9 cellular contexts compared by ENCODE assay signal in genomic region chr18:45686892-45687611, GRCh38. TPM values are rescaled to one million over a fixed set of nuclear protein-coding genes. Genes with fewer than 3 reads are reported as not detected.
DNase-seq lines count a peak whose midpoint lies in the region; ATAC-seq and TF ChIP-seq lines count a peak whose summit lies in the region.
"Had no signal": no experiment of that assay in that cellular context is flagged by ENCODE, and none has a peak within 500 bp of the region (broad histone marks: within the 10 kb centered on the region; RNA-seq: fewer than 3 reads in every experiment).

No MANE protein-coding gene starts in this region.

- H3K79me2 ChIP-seq in Loucy (ENCODE audit: insufficient read depth, low read length), result peaks cover 14% of the 10 kb centered on the region; the same call in 1 of the 2 replicates
- H3K79me2 ChIP-seq in osteoblast (ENCODE audit: insufficient read depth, low read length), result no peaks in the 10 kb centered on the region

- H2AFZ ChIP-seq in Loucy (ENCODE audit: low read length) (no peak overlapping the region), osteoblast (ENCODE audit: low read length) (no peak overlapping the region)

- no peak overlapping the region for H3K27ac ChIP-seq in lung (ENCODE audit: low read depth in 1 of 2, low read length in 1 of 2)
- H3K27ac ChIP-seq in osteoblast (ENCODE audit: low read depth, low read length), result no peak overlapping the region

- peaks cover 4% of the 10 kb centered on the region for H3K27me3 Mint-ChIP-seq in activated CD8-positive, alpha-beta memory T cell treated with anti-CD3 and anti-CD28 coated beads, Interleukin-2, amount 10 ng/mL, durations not matched to agents 7 days and 5 days

- H3K4me2 ChIP-seq in Loucy (ENCODE audit: low read depth, low read length, poor library complexity, severe bottlenecking), result peak overlapping the region; percentile 94
- no peak overlapping the region for H3K4me2 ChIP-seq in osteoblast (ENCODE audit: insufficient read depth, low read length)

- peaks cover 78% of the 10 kb centered on the region for H3K4me1 Mint-ChIP-seq in activated CD8-positive, alpha-beta memory T cell treated with anti-CD3 and anti-CD28 coated beads, Interleukin-2, amount 10 ng/mL, durations not matched to agents 7 days and 5 days

- H3K36me3 ChIP-seq in Loucy (ENCODE audit: insufficient read depth, low read length) (no peaks in the 10 kb centered on the region), lung (ENCODE audit: control insufficient read depth in 2 of 2, insufficient read depth in 2 of 2, low read length in 2 of 2) (no peaks in the 10 kb centered on the region), osteoblast (ENCODE audit: insufficient read depth, low read length) (no peaks in the 10 kb centered on the region)

- WGBS in lung, 2 donors, result 22 to 61% methylated on average over 7 of the region's 7 CpGs

- H3K9ac ChIP-seq in Loucy (ENCODE audit: low read depth, low read length, poor library complexity, severe bottlenecking), result peak overlapping the region; percentile 94

- CTCF ChIA-PET in activated CD8-positive, alpha-beta memory T cell treated with anti-CD3 and anti-CD28 coated beads, Interleukin-2, amount 10 ng/mL, durations not matched to agents 7 days and 5 days (lab: Charles Lee), result interaction anchor here (0.7 to 8.1 kb wide), 12 partner anchors 9 to 387 kb away, joined by 3 to 234 read pairs (median 6); no protein-coding TSS in a partner anchor

- no peaks in the 10 kb centered on the region for H3K9me3 ChIP-seq in Loucy (ENCODE audit: insufficient read depth, low read depth, low read length)
- no peaks in the 10 kb centered on the region for H3K9me3 ChIP-seq in lung (ENCODE audit: control insufficient read depth in 2 of 2, insufficient read depth in 1 of 2, low read length in 1 of 2)
- H3K9me3 ChIP-seq in osteoblast (ENCODE audit: low read depth, low read length), result no peaks in the 10 kb centered on the region

- TF ChIP-seq POLR2A in GM18505 (IDR thresholded peaks at IDR 0.05; ENCODE audit: borderline replicate concordance, extremely low read depth, insufficient read depth, insufficient read length), result peak; percentile 42

- TF ChIP-seq CTCF in Loucy (conservative IDR thresholded peaks at IDR 0.05; ENCODE audit: low read length) (no peak), lung (IDR thresholded peaks at IDR 0.05; ENCODE audit: control extremely low read depth, extremely low read depth) (no peak), osteoblast (IDR thresholded peaks at IDR 0.05; ENCODE audit: extremely low read depth, low read depth, low read length) (no peak)

- H3K4me1 ChIP-seq in Loucy (ENCODE audit: insufficient read depth, low read length, poor library complexity, severe bottlenecking) (peaks cover 76% of the 10 kb centered on the region), lung (ENCODE audit: control insufficient read depth in 2 of 2, insufficient read depth in 2 of 2, low read length in 2 of 2) (peaks cover 0 to 4% of the 10 kb centered on the region in 2 donors), osteoblast (ENCODE audit: insufficient read depth, low read length) (peaks cover 34% of the 10 kb centered on the region)

- peak overlapping the region; percentile 72 for H3K4me3 ChIP-seq in Loucy (ENCODE audit: low read length, poor library complexity, severe bottlenecking)
- H3K4me3 ChIP-seq in lung, result no peak overlapping the region
- no peak overlapping the region for H3K4me3 ChIP-seq in osteoblast (ENCODE audit: insufficient read depth, low read length)

- peaks cover 6% of the 10 kb centered on the region for H3K36me3 Mint-ChIP-seq in activated CD8-positive, alpha-beta memory T cell treated with anti-CD3 and anti-CD28 coated beads, Interleukin-2, amount 10 ng/mL, durations not matched to agents 7 days and 5 days

- peak overlapping the region; percentile 81 for H3K4me3 Mint-ChIP-seq in activated CD8-positive, alpha-beta memory T cell treated with anti-CD3 and anti-CD28 coated beads, Interleukin-2, amount 10 ng/mL, durations not matched to agents 7 days and 5 days

- no peaks in the 10 kb centered on the region for H3K9me2 ChIP-seq in Loucy (replicated peaks; ENCODE audit: low read depth, low read length)

- H3K9me3 Mint-ChIP-seq in activated CD8-positive, alpha-beta memory T cell treated with anti-CD3 and anti-CD28 coated beads, Interleukin-2, amount 10 ng/mL, durations not matched to agents 7 days and 5 days (ENCODE audit: low read depth), result no peaks in the 10 kb centered on the region

- H3K27ac Mint-ChIP-seq in activated CD8-positive, alpha-beta memory T cell treated with anti-CD3 and anti-CD28 coated beads, Interleukin-2, amount 10 ng/mL, durations not matched to agents 7 days and 5 days, result peak overlapping the region; percentile 99

- H4K20me1 ChIP-seq in Loucy (ENCODE audit: insufficient read depth, low read length, poor library complexity, severe bottlenecking) (no peaks in the 10 kb centered on the region), osteoblast (ENCODE audit: insufficient read depth, low read length) (no peaks in the 10 kb centered on the region)

- peak; percentile 87 for ATAC-seq in GM18505 (IDR thresholded peaks at IDR 0.05; ENCODE audit: unreplicated experiment)
- ATAC-seq in GM21786 (IDR thresholded peaks at IDR 0.05; ENCODE audit: unreplicated experiment), result peak; percentile 81
- peak; percentile 80 for ATAC-seq in activated CD8-positive, alpha-beta memory T cell treated with anti-CD3 and anti-CD28 coated beads, Interleukin-2, amount 10 ng/mL, durations not matched to agents 7 days and 5 days
- ATAC-seq in lung (ENCODE audit: insufficient read depth, low FRiP score), result peak; percentile 20

- DNase-seq in activated CD8-positive, alpha-beta memory T cell treated with anti-CD3 and anti-CD28 coated beads, Interleukin-2, amount 10 ng/mL, durations not matched to agents 7 days and 5 days, result peak; percentile 91
- peak; percentile 41 for DNase-seq in lung (ENCODE audit: low spot score)
- DNase-seq in COLO829 (ENCODE audit: low spot score), result no peak
- no peak for DNase-seq in osteoblast (ENCODE audit: insufficient read length, low spot score, missing footprints)
- no peak for DNase-seq in NCI-H446 treated with DMSO at 0.1 percent for 48 hours (lab: John Stamatoyannopoulos, UW)

- peaks cover 9% of the 10 kb centered on the region for H3F3A ChIP-seq in Loucy (ENCODE audit: low read depth)

- H3K27me3 ChIP-seq in Loucy (ENCODE audit: insufficient read depth, low read length, poor library complexity, severe bottlenecking), result no peaks in the 10 kb centered on the region
- no peaks in the 10 kb centered on the region for H3K27me3 ChIP-seq in lung (ENCODE audit: control insufficient read depth, insufficient read depth)
- H3K27me3 ChIP-seq in osteoblast (ENCODE audit: insufficient read depth, low read length), result no peaks in the 10 kb centered on the region

RNA-seq across cellular contexts. Expression of gene SLC14A1, which starts 36.9 kb away (rescaled TPM):
- 10 to 100 TPM in 1 of 2 experiments, 1 to 10 TPM in 1; 6.8 to 14.8 TPM for total RNA-seq in activated CD8-positive, alpha-beta memory T cell treated with anti-CD3 and anti-CD28 coated beads, Interleukin-2, amount 10 ng/mL, durations not matched to agents 7 days and 5 days
- total RNA-seq in lung (10 to 100 TPM in 1 of 2 donors, 1 to 10 TPM in 1; 1.7 to 10.5 TPM), osteoblast (128 and 136 TPM in 2 replicates)
- under 1 TPM; 0.31 to 0.39 TPM for polyA plus RNA-seq in lung
- total RNA-seq: NCI-H460 had no signal

Comparison
In these comparisons a context has a peak if more than half of its experiments do, and no peak if none do; other contexts are left out.
1. ATAC-seq: peak in every context shown above with its lines; median percentile 87 in GM18505; 81 in GM21786; 80 in activated CD8-positive, alpha-beta memory T cell treated with anti-CD3 and anti-CD28 coated beads, Interleukin-2, amount 10 ng/mL, durations not matched to agents 7 days and 5 days; 20 in lung.
2. DNase-seq: peak in activated CD8-positive, alpha-beta memory T cell treated with anti-CD3 and anti-CD28 coated beads, Interleukin-2, amount 10 ng/mL, durations not matched to agents 7 days and 5 days (single experiment) and lung (single experiment); none in COLO829 (single experiment), osteoblast (single experiment) and NCI-H446 treated with DMSO at 0.1 percent for 48 hours (single experiment).